ENCODE assay signal across 1 cellular context in the genomic region with DNA sequence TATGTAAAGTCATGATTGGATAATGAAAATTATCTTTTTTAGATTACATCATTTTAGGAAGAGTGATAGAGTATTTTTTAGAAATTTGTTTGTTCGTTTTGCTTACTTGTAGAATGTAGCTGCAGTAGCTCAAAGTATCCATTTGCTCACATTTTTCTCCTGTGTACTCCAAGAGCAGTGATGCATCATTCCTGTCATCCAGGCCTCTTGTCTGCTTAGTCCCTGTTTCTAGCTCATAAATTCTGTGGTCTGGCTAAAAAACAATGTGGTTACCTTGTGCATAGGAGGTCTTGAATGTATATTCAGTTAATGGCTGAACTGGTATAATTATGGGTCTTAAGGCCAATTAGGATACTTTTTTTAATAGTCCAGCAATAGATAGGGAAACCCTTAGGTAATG.
TF ChIP-seq lines count a peak whose summit lies in the region.

No MANE protein-coding gene starts in this region.

TF ChIP-seq in SK-N-SH treated with all-trans-retinoic acid at 6 μM for 48 hours, 23 proteins besides CTCF, POLR2A, EP300 and RAD21 (continued from another document):
- TF ChIP-seq, protein P1, sequence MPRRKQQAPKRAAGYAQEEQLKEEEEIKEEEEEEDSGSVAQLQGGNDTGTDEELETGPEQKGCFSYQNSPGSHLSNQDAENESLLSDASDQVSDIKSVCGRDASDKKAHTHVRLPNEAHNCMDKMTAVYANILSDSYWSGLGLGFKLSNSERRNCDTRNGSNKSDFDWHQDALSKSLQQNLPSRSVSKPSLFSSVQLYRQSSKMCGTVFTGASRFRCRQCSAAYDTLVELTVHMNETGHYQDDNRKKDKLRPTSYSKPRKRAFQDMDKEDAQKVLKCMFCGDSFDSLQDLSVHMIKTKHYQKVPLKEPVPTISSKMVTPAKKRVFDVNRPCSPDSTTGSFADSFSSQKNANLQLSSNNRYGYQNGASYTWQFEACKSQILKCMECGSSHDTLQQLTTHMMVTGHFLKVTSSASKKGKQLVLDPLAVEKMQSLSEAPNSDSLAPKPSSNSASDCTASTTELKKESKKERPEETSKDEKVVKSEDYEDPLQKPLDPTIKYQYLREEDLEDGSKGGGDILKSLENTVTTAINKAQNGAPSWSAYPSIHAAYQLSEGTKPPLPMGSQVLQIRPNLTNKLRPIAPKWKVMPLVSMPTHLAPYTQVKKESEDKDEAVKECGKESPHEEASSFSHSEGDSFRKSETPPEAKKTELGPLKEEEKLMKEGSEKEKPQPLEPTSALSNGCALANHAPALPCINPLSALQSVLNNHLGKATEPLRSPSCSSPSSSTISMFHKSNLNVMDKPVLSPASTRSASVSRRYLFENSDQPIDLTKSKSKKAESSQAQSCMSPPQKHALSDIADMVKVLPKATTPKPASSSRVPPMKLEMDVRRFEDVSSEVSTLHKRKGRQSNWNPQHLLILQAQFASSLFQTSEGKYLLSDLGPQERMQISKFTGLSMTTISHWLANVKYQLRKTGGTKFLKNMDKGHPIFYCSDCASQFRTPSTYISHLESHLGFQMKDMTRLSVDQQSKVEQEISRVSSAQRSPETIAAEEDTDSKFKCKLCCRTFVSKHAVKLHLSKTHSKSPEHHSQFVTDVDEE (CRISPR knock-in tag; IDR thresholded peaks at IDR 0.05): no peak
- TF ChIP-seq GLIS3 (CRISPR knock-in tag; IDR thresholded peaks at IDR 0.05) (no peak), BACH2 (CRISPR knock-in tag; IDR thresholded peaks at IDR 0.05; ENCODE audit: borderline replicate concordance) (no peak)
